ENCODE assay signal across 28 cellular contexts in the genomic region with DNA sequence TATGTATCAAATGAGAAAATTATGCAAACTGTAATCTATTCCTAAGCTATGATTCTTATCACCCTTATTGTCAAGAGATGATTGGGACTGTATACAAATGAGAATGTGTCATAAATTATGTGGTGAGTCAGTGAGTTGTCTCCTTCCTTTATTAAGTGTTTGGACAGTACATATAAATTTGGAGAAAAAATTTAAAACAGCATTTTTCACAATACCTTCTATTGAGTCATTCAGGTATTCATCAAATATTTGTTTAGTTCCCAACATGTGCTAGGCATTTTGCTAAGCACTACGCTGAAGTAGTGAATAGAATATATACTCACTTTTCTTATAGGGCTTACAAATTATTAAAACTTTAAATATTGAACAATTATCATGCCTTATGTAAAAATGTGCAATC. TPM values are rescaled to one million over a fixed set of nuclear protein-coding genes. Genes with fewer than 3 reads are reported as not detected.
DNase-seq lines count a peak whose midpoint lies in the region; ATAC-seq, FAIRE-seq and TF ChIP-seq lines count a peak whose summit lies in the region.
"Had no signal": no experiment of that assay in that cellular context is flagged by ENCODE, and none has a peak within 500 bp of the region (broad histone marks: within the 10 kb centered on the region; RNA-seq: fewer than 3 reads in every experiment).

No MANE protein-coding gene starts in this region.

- TF ChIP-seq CTCF in bronchial epithelial cell (IDR thresholded peaks at IDR 0.05; ENCODE audit: insufficient read depth, low read length, severe bottlenecking), result no peak
- no peak for TF ChIP-seq CTCF in gastroesophageal sphincter (IDR thresholded peaks at IDR 0.05)

- ATAC-seq in gastroesophageal sphincter (no peak), HG02642 (IDR thresholded peaks at IDR 0.05; ENCODE audit: poor library complexity, unreplicated experiment) (no peak)
- ATAC-seq: K562 had no signal

- H3K27me3 ChIP-seq in bronchial epithelial cell (ENCODE audit: control insufficient read depth, insufficient read depth, low read length), result no peaks in the 10 kb centered on the region
- H3K27me3 ChIP-seq in mesenchymal stem cell (ENCODE audit: control insufficient read depth in 1 of 2, insufficient read depth in 1 of 2, low read length in 2 of 2), result no peaks in the 10 kb centered on the region
- no peaks in the 10 kb centered on the region for H3K27me3 ChIP-seq in gastroesophageal sphincter
- H3K27me3 ChIP-seq: Peyer's patch had no signal

- H3K36me3 ChIP-seq in bronchial epithelial cell (ENCODE audit: control insufficient read depth, insufficient read depth, low read length), result no peaks in the 10 kb centered on the region
- no peaks in the 10 kb centered on the region for H3K36me3 ChIP-seq in mesenchymal stem cell (ENCODE audit: control insufficient read depth in 1 of 2, insufficient read depth in 2 of 2, low read depth in 1 of 2, low read length in 2 of 2)
- H3K36me3 ChIP-seq in gastroesophageal sphincter, result no peaks in the 10 kb centered on the region
- H3K36me3 ChIP-seq: HAP-1, Peyer's patch had no signal

- H3K9me3 ChIP-seq in mesenchymal stem cell (ENCODE audit: control insufficient read depth, low read length), result peaks cover 33% of the 10 kb centered on the region
- peaks cover 0 to 23% (median 0%) of the 10 kb centered on the region in 3 donors for H3K9me3 ChIP-seq in gastroesophageal sphincter
- H3K9me3 ChIP-seq: Caco-2, HAP-1, SK-N-SH had no signal

- H2AK5ac ChIP-seq in mesenchymal stem cell (ENCODE audit: low read length, severe bottlenecking), result no peak overlapping the region

- H3K4me3 ChIP-seq in bronchial epithelial cell (ENCODE audit: low read depth, low read length) (no peak overlapping the region), mesenchymal stem cell (ENCODE audit: insufficient read depth in 1 of 2, low read depth in 1 of 2, low read length in 2 of 2) (no peak overlapping the region), gastroesophageal sphincter (no peak overlapping the region)
- H3K4me3 ChIP-seq: HAP-1, K562, Peyer's patch had no signal

- no peak overlapping the region for H3K14ac ChIP-seq in mesenchymal stem cell (ENCODE audit: low read length in 2 of 2)

- peak; percentile 76 for DNase-seq in DMS53 (lab: John Stamatoyannopoulos, UW)
- DNase-seq in NCI-H69 (lab: John Stamatoyannopoulos, UW), result peak; percentile 21
- peak; percentile 70 for DNase-seq in bronchial epithelial cell (ENCODE audit: low read depth)
- peak; percentile 18 for DNase-seq in mesenchymal stem cell
- DNase-seq in AG08395 (ENCODE audit: low spot score), result no peak
- DNase-seq: C1 segment of cervical spinal cord; Caco-2; CD4-positive, alpha-beta memory T cell; DND-41; GOT3; HFFc6; Kasumi-1; NCI-H1092 treated with DMSO at 0.1 percent for 48 hours; NCI-H1436; NCI-H1930; NCI-H446; NCI-H524 treated with DMSO at 0.1 percent for 48 hours; Peyer's patch; SK-N-SH; SW 1271 had no signal

- no peak overlapping the region for H2BK12ac ChIP-seq in mesenchymal stem cell (ENCODE audit: low read length in 2 of 2)

- no peak overlapping the region for H4K8ac ChIP-seq in mesenchymal stem cell (ENCODE audit: low read length)

- no peak overlapping the region for H2BK120ac ChIP-seq in mesenchymal stem cell (ENCODE audit: low read depth, low read length)

- no peak overlapping the region for H3K9ac ChIP-seq in mesenchymal stem cell (ENCODE audit: low read length)
- H3K9ac ChIP-seq: SK-N-SH had no signal

- no peak for TF ChIP-seq EP300 in gastroesophageal sphincter (IDR thresholded peaks at IDR 0.05)

- no peaks in the 10 kb centered on the region for H3K79me1 ChIP-seq in mesenchymal stem cell (replicated peaks; ENCODE audit: low read length, poor library complexity, severe bottlenecking)

- no peak for FAIRE-seq in bronchial epithelial cell (lab: Jason Lieb, UNC)
- FAIRE-seq: A204.1, GM12892, HTR-8/SVneo, K562 had no signal

- H4K91ac ChIP-seq in mesenchymal stem cell (ENCODE audit: low read length), result no peak overlapping the region

- no peak overlapping the region for H3K23ac ChIP-seq in mesenchymal stem cell (ENCODE audit: low read length in 2 of 2)

- no peak overlapping the region for H3K27ac ChIP-seq in mesenchymal stem cell (ENCODE audit: low read length, poor library complexity, severe bottlenecking)
- H3K27ac ChIP-seq in gastroesophageal sphincter, result no peak overlapping the region
- H3K27ac ChIP-seq: Peyer's patch had no signal

- WGBS in mesenchymal stem cell, result no CpG with 5 or more reads among the region's 1 CpG
- WGBS in gastroesophageal sphincter (ENCODE audit: low coverage in 1 of 2), 2 donors, result 100% methylated on average over 1 of the region's 1 CpG

- no peak overlapping the region for H3K4me2 ChIP-seq in mesenchymal stem cell (ENCODE audit: low read length, poor library complexity, severe bottlenecking)
- H3K4me2 ChIP-seq: SK-N-SH had no signal

- H3K18ac ChIP-seq in mesenchymal stem cell (ENCODE audit: low read depth in 1 of 2, low read length in 2 of 2), result no peak overlapping the region

- no peak for TF ChIP-seq POLR2A in gastroesophageal sphincter (IDR thresholded peaks at IDR 0.05)

- H2BK15ac ChIP-seq in mesenchymal stem cell (ENCODE audit: low read depth, poor library complexity, severe bottlenecking), result no peak overlapping the region

- no peak overlapping the region for H2BK5ac ChIP-seq in mesenchymal stem cell (ENCODE audit: low read depth, low read length, poor library complexity, severe bottlenecking)

- H2AFZ ChIP-seq in mesenchymal stem cell (ENCODE audit: low read depth, low read length), result no peak overlapping the region

- H3K4me1 ChIP-seq in mesenchymal stem cell (ENCODE audit: control insufficient read depth, insufficient read depth, low read depth, low read length), result no peaks in the 10 kb centered on the region
- H3K4me1 ChIP-seq in gastroesophageal sphincter, result no peaks in the 10 kb centered on the region
- H3K4me1 ChIP-seq: Caco-2, HAP-1, Peyer's patch had no signal

- no peak overlapping the region for H3K4ac ChIP-seq in mesenchymal stem cell (ENCODE audit: low read depth in 1 of 2, low read length in 2 of 2)

RNA-seq across cellular contexts. Expression of a gene that starts 36.3 kb away (rescaled TPM):
- total RNA-seq in bronchial epithelial cell (2.9 and 10.9 TPM in 2 replicates), gastroesophageal sphincter (10 to 100 TPM in 2 of 4 donors, 1 to 10 TPM in 2; 3.5 to 53.9 (median 15.8) TPM)
- polyA plus RNA-seq in mesenchymal stem cell (2013, experiment 1 of 2), result 1.9 TPM
- polyA plus RNA-seq in mesenchymal stem cell (2013, experiment 2 of 2), result 1.6 TPM
- total RNA-seq: CD4-positive, alpha-beta memory T cell; HFFc6; M059J had no signal
- polyA plus RNA-seq: CD4-positive, alpha-beta memory T cell; K562 had no signal
